In genomic region chr17:7306911-7307685, GRCh38 we compare ENCODE assay signal across 8 cellular contexts. TPM values are rescaled to one million over a fixed set of nuclear protein-coding genes. Genes with fewer than 3 reads are reported as not detected.
A peak's percentile ranks its signal among the peaks of the same experiment; 100 is the strongest.
DNase-seq lines count a peak whose midpoint lies in the region; ATAC-seq, FAIRE-seq and TF ChIP-seq lines count a peak whose summit lies in the region.

Gene EIF5A (plus strand): TSS chr17:7307628. CDS start chr17:7309636, 2,008 bp downstream.

- DNase-seq in ACHN, result peak; percentile 100
- DNase-seq in NCI-H2227 treated with DMSO at 0.1 percent for 48 hours (lab: John Stamatoyannopoulos, UW), result peak; percentile 99
- DNase-seq in bronchial epithelial cell (ENCODE audit: low read depth), result peak; percentile 100
- DNase-seq in iPS-NIHi11 (ENCODE audit: low spot score), result peak; percentile 93
- peak; percentile 100 for DNase-seq in small intestine

- peak; percentile 94 for FAIRE-seq in bronchial epithelial cell (lab: Jason Lieb, UNC)
- peak; percentile 36 for FAIRE-seq in small intestine (lab: Jason Lieb, UNC)

- H3K27ac ChIP-seq in small intestine (ENCODE audit: low read depth in 1 of 2, low read length in 1 of 2), result peak within 1 kb of the TSS; percentile 96 to 98

- ATAC-seq in GM18873 (IDR thresholded peaks at IDR 0.05; ENCODE audit: low FRiP score, unreplicated experiment), result peak; percentile 61
- ATAC-seq in HG03139 (IDR thresholded peaks at IDR 0.05; ENCODE audit: unreplicated experiment), result peak; percentile 58

- in situ Hi-C loops in ACHN (cut with HindIII; ENCODE audit: low pct_ligation_motif_present, low pct_unique_long_range_greater_than_20kb, low sequenced_read_pairs), result no loop called here

- peaks cover 15% of the 10 kb centered on the region for H3K36me3 ChIP-seq in bronchial epithelial cell (ENCODE audit: control insufficient read depth, insufficient read depth, low read length)
- peaks cover 0 to 16% of the 10 kb centered on the region in 2 donors for H3K36me3 ChIP-seq in small intestine (ENCODE audit: control insufficient read depth in 2 of 2, insufficient read depth in 2 of 2, low read length in 2 of 2)

- peak within 1 kb of the TSS; percentile 98 for H3K4me3 ChIP-seq in WI38 (ENCODE audit: low read depth, low read length)
- H3K4me3 ChIP-seq in bronchial epithelial cell (ENCODE audit: low read depth, low read length), result peak within 1 kb of the TSS; percentile 82
- H3K4me3 ChIP-seq in small intestine (ENCODE audit: low read depth in 1 of 2, low read length in 2 of 2), result peak within 1 kb of the TSS; percentile 95 to 99

- no peaks in the 10 kb centered on the region for H3K9me3 ChIP-seq in small intestine (ENCODE audit: control insufficient read depth, low read depth)

- H3K4me1 ChIP-seq in small intestine (ENCODE audit: control insufficient read depth in 2 of 2, insufficient read depth in 1 of 2, low read depth in 1 of 2, low read length in 1 of 2), result peaks cover 2 to 6% of the 10 kb centered on the region in 2 donors

- no peak for TF ChIP-seq CTCF in WI38 (IDR thresholded peaks at IDR 0.05; ENCODE audit: low read depth, low read length)
- no peak for TF ChIP-seq CTCF in bronchial epithelial cell (IDR thresholded peaks at IDR 0.05; ENCODE audit: insufficient read depth, low read length, severe bottlenecking)

- H3K27me3 ChIP-seq in bronchial epithelial cell (ENCODE audit: control insufficient read depth, insufficient read depth, low read length) (no peaks in the 10 kb centered on the region), small intestine (ENCODE audit: control insufficient read depth in 2 of 2, insufficient read depth in 2 of 2, low read length in 2 of 2) (no peaks in the 10 kb centered on the region)

- WGBS in small intestine, 3 donors, result 0% methylated on average over 54 to 64 of the region's 64 CpGs

RNA-seq across cellular contexts. Expression of gene EIF5A, which starts in this region (rescaled TPM):
- total RNA-seq in bronchial epithelial cell, result 653 and 709 TPM in 2 replicates
- polyA plus RNA-seq in small intestine, result 100 to 1,000 TPM; 338 to 606 (median 342) TPM

Comparison
In these comparisons a context has a peak if more than half of its experiments do, and no peak if none do; other contexts are left out.
1. Peak in every context shown above with its lines: DNase-seq, ATAC-seq, H3K4me3 ChIP-seq and H3K27ac ChIP-seq.